Comparison of ENCODE assay signal across 11 cellular contexts in genomic region chr14:103110681-103111296, GRCh38. TPM values are rescaled to one million over a fixed set of nuclear protein-coding genes. Genes with fewer than 3 reads are reported as not detected.
DNase-seq lines count a peak whose midpoint lies in the region; ATAC-seq lines count a peak whose summit lies in the region.
"Had no signal": no experiment of that assay in that cellular context is flagged by ENCODE, and none has a peak within 500 bp of the region (broad histone marks: within the 10 kb centered on the region; RNA-seq: fewer than 3 reads in every experiment).

No MANE protein-coding gene starts in this region.

- no peak overlapping the region for H3K27ac Mint-ChIP-seq in activated T-helper 1 cell treated with anti-CD3 and anti-CD28 coated beads, Interleukin-12 subunit alpha, Interleukin-12 subunit beta, Interleukin-2, Interleukin-4 antibody, amounts not matched to agents 30 ng/mL and 10 ng/mL and 1 ng/mL, durations not matched to agents 14 hours and 24 hours and 36 hours
- H3K27ac Mint-ChIP-seq: CD4-positive, alpha-beta T cell; effector memory CD8-positive, alpha-beta T cell had no signal

- no peaks in the 10 kb centered on the region for H3K36me3 ChIP-seq in adipocyte (ENCODE audit: control insufficient read depth, insufficient read depth, low read length, severe bottlenecking)
- no peaks in the 10 kb centered on the region for H3K36me3 ChIP-seq in mucosa of rectum (ENCODE audit: control insufficient read depth in 2 of 2, insufficient read depth in 2 of 2, low read length in 2 of 2)

- no peak overlapping the region for H3K4me3 Mint-ChIP-seq in activated T-helper 1 cell treated with anti-CD3 and anti-CD28 coated beads, Interleukin-12 subunit alpha, Interleukin-12 subunit beta, Interleukin-2, Interleukin-4 antibody, amounts not matched to agents 30 ng/mL and 10 ng/mL and 1 ng/mL, durations not matched to agents 14 hours and 24 hours and 36 hours
- H3K4me3 Mint-ChIP-seq: CD4-positive, alpha-beta T cell; effector memory CD8-positive, alpha-beta T cell had no signal

- peaks cover 35% of the 10 kb centered on the region for H3K4me1 ChIP-seq in adipocyte (ENCODE audit: control insufficient read depth, insufficient read depth, low read length)
- H3K4me1 ChIP-seq in mucosa of rectum (ENCODE audit: control insufficient read depth in 2 of 2, insufficient read depth in 2 of 2, low read length in 2 of 2) = peaks cover 10 to 20% of the 10 kb centered on the region in 2 donors

- H3K9me3 Mint-ChIP-seq in activated T-helper 1 cell treated with anti-CD3 and anti-CD28 coated beads, Interleukin-12 subunit alpha, Interleukin-12 subunit beta, Interleukin-2, Interleukin-4 antibody, amounts not matched to agents 30 ng/mL and 10 ng/mL and 1 ng/mL, durations not matched to agents 14 hours and 24 hours and 36 hours = no peaks in the 10 kb centered on the region
- H3K9me3 Mint-ChIP-seq: CD4-positive, alpha-beta T cell; effector memory CD8-positive, alpha-beta T cell had no signal

- H3K27me3 Mint-ChIP-seq in activated T-helper 1 cell treated with anti-CD3 and anti-CD28 coated beads, Interleukin-12 subunit alpha, Interleukin-12 subunit beta, Interleukin-2, Interleukin-4 antibody, amounts not matched to agents 30 ng/mL and 10 ng/mL and 1 ng/mL, durations not matched to agents 14 hours and 24 hours and 36 hours (ENCODE audit: insufficient read depth) = peaks cover 6% of the 10 kb centered on the region

- no peaks in the 10 kb centered on the region for H3K36me3 Mint-ChIP-seq in activated T-helper 1 cell treated with anti-CD3 and anti-CD28 coated beads, Interleukin-12 subunit alpha, Interleukin-12 subunit beta, Interleukin-2, Interleukin-4 antibody, amounts not matched to agents 30 ng/mL and 10 ng/mL and 1 ng/mL, durations not matched to agents 14 hours and 24 hours and 36 hours (ENCODE audit: low read depth)

- H3K4me3 ChIP-seq in adipocyte (ENCODE audit: low read length) (peak overlapping the region; percentile 54), mucosa of rectum (ENCODE audit: low read length in 2 of 2) (no peak overlapping the region)

- peak overlapping the region; percentile 58 to 77 for H3K27ac ChIP-seq in mucosa of rectum (ENCODE audit: low read depth in 2 of 2, low read length in 2 of 2)

- peak; percentile 47 for DNase-seq in AG20443 (ENCODE audit: low spot score)
- DNase-seq in M059J (ENCODE audit: low read depth) = peak; percentile 43
- DNase-seq in adipocyte (ENCODE audit: low read depth) = no peak
- no peak for DNase-seq in activated T-helper 1 cell treated with anti-CD3 and anti-CD28 coated beads, Interleukin-12 subunit alpha, Interleukin-12 subunit beta, Interleukin-2, Interleukin-4 antibody, amounts not matched to agents 30 ng/mL and 10 ng/mL and 1 ng/mL, durations not matched to agents 14 hours and 24 hours and 36 hours (ENCODE audit: low spot score)
- no peak for DNase-seq in cerebellar cortex (ENCODE audit: low spot score)
- DNase-seq in dermis blood vessel endothelial cell = no peak
- DNase-seq: CD4-positive, alpha-beta T cell; effector memory CD8-positive, alpha-beta T cell had no signal

- intact Hi-C loops in activated T-helper 1 cell treated with anti-CD3 and anti-CD28 coated beads, Interleukin-12 subunit alpha, Interleukin-12 subunit beta, Interleukin-2, Interleukin-4 antibody, amounts not matched to agents 30 ng/mL and 10 ng/mL and 1 ng/mL, durations not matched to agents 14 hours and 24 hours and 36 hours (cut with micrococcal nuclease) = no loop called here

- ATAC-seq in HG03460 (IDR thresholded peaks at IDR 0.05; ENCODE audit: unreplicated experiment) = no peak
- ATAC-seq: effector memory CD8-positive, alpha-beta T cell; left lobe of liver had no signal

- H3K9me3 ChIP-seq in adipocyte (ENCODE audit: control insufficient read depth, low read length) (no peaks in the 10 kb centered on the region), mucosa of rectum (ENCODE audit: control insufficient read depth in 2 of 2, low read length in 2 of 2) (no peaks in the 10 kb centered on the region)

- H3K27me3 ChIP-seq in adipocyte (replicated peaks; ENCODE audit: control insufficient read depth, insufficient read depth, low read length) (no peaks in the 10 kb centered on the region), mucosa of rectum (ENCODE audit: control insufficient read depth in 2 of 2, insufficient read depth in 2 of 2, low read length in 2 of 2) (peaks cover 0 to 2% of the 10 kb centered on the region in 2 donors)

- peaks cover 12% of the 10 kb centered on the region for H3K4me1 Mint-ChIP-seq in activated T-helper 1 cell treated with anti-CD3 and anti-CD28 coated beads, Interleukin-12 subunit alpha, Interleukin-12 subunit beta, Interleukin-2, Interleukin-4 antibody, amounts not matched to agents 30 ng/mL and 10 ng/mL and 1 ng/mL, durations not matched to agents 14 hours and 24 hours and 36 hours (ENCODE audit: low read depth)

- H3K9ac ChIP-seq in adipocyte (ENCODE audit: low read length) = peak overlapping the region; percentile 62
- no peak overlapping the region for H3K9ac ChIP-seq in mucosa of rectum (ENCODE audit: low read depth in 1 of 2, low read length in 2 of 2)

RNA-seq across cellular contexts. Expression of gene TNFAIP2, which starts 12.5 kb away (rescaled TPM):
- total RNA-seq in M059J (2014; rRNA removed; shearing (Covaris generic)) = 89.3 and 135 TPM in 2 replicates
- total RNA-seq in activated T-helper 1 cell treated with anti-CD3 and anti-CD28 coated beads, Interleukin-12 subunit alpha, Interleukin-12 subunit beta, Interleukin-2, Interleukin-4 antibody, amounts not matched to agents 30 ng/mL and 10 ng/mL and 1 ng/mL, durations not matched to agents 14 hours and 24 hours and 36 hours = 2.3 and 2.4 TPM in 2 replicates
- 65.1 and 94.6 TPM in 2 replicates for total RNA-seq in dermis blood vessel endothelial cell

RNA-seq across cellular contexts. Expression of gene EXOC3L4, which starts 16.3 kb away (rescaled TPM):
- total RNA-seq in M059J (2014; rRNA removed; shearing (Covaris generic)) = not detected in 2 replicates
- not detected in 2 replicates for total RNA-seq in activated T-helper 1 cell treated with anti-CD3 and anti-CD28 coated beads, Interleukin-12 subunit alpha, Interleukin-12 subunit beta, Interleukin-2, Interleukin-4 antibody, amounts not matched to agents 30 ng/mL and 10 ng/mL and 1 ng/mL, durations not matched to agents 14 hours and 24 hours and 36 hours
- total RNA-seq in dermis blood vessel endothelial cell = not detected in 2 replicates
- total RNA-seq: CD4-positive, alpha-beta T cell had no signal

RNA-seq across cellular contexts. Expression of gene LBHD2, which starts 26.8 kb away (rescaled TPM):
- not detected in 2 replicates for total RNA-seq in M059J (2014; rRNA removed; shearing (Covaris generic))
- not detected in 2 replicates for total RNA-seq in activated T-helper 1 cell treated with anti-CD3 and anti-CD28 coated beads, Interleukin-12 subunit alpha, Interleukin-12 subunit beta, Interleukin-2, Interleukin-4 antibody, amounts not matched to agents 30 ng/mL and 10 ng/mL and 1 ng/mL, durations not matched to agents 14 hours and 24 hours and 36 hours
- total RNA-seq in dermis blood vessel endothelial cell = not detected in 2 replicates
- total RNA-seq: CD4-positive, alpha-beta T cell; left lobe of liver had no signal

RNA-seq across cellular contexts. Expression of gene CDC42BPB, which starts 53.4 kb away (rescaled TPM):
- total RNA-seq in M059J (2014; rRNA removed; shearing (Covaris generic)) = 20.1 and 26.9 TPM in 2 replicates
- 1.5 and 1.6 TPM in 2 replicates for total RNA-seq in activated T-helper 1 cell treated with anti-CD3 and anti-CD28 coated beads, Interleukin-12 subunit alpha, Interleukin-12 subunit beta, Interleukin-2, Interleukin-4 antibody, amounts not matched to agents 30 ng/mL and 10 ng/mL and 1 ng/mL, durations not matched to agents 14 hours and 24 hours and 36 hours
- 118 and 175 TPM in 2 replicates for total RNA-seq in dermis blood vessel endothelial cell

Comparison
In these comparisons a context has a peak if more than half of its experiments do, and no peak if none do; other contexts are left out.
1. DNase-seq: peak in AG20443 (single experiment) and M059J (single experiment); none in adipocyte (single experiment), activated T-helper 1 cell treated with anti-CD3 and anti-CD28 coated beads, Interleukin-12 subunit alpha, Interleukin-12 subunit beta, Interleukin-2, Interleukin-4 antibody, amounts not matched to agents 30 ng/mL and 10 ng/mL and 1 ng/mL, durations not matched to agents 14 hours and 24 hours and 36 hours (single experiment), cerebellar cortex (single experiment) and dermis blood vessel endothelial cell (single experiment).
2. RNA of gene TNFAIP2, which starts 12.5 kb away (total RNA-seq): 89.3 to 135 TPM in M059J and 65.1 to 94.6 TPM in dermis blood vessel endothelial cell; 2.3 to 2.4 TPM in activated T-helper 1 cell treated with anti-CD3 and anti-CD28 coated beads, Interleukin-12 subunit alpha, Interleukin-12 subunit beta, Interleukin-2, Interleukin-4 antibody, amounts not matched to agents 30 ng/mL and 10 ng/mL and 1 ng/mL, durations not matched to agents 14 hours and 24 hours and 36 hours; every median in the first group is over 10 times any median in the second.